ENCODE assay signal across 2 cellular contexts in genomic region chr10:70374775-70375614, GRCh38.
TF ChIP-seq lines count a peak whose summit lies in the region.

No MANE protein-coding gene starts in this region.

TF ChIP-seq in HepG2, 621 proteins besides CTCF, POLR2A, EP300 and RAD21:
- TF ChIP-seq ARNTL (CRISPR knock-in tag; IDR thresholded peaks at IDR 0.05) (no peak), ELF1 (CRISPR knock-in tag; IDR thresholded peaks at IDR 0.05) (no peak), FOSL2 (CRISPR knock-in tag; IDR thresholded peaks at IDR 0.05) (0 out of 2 replicates have a peak, but pooled peaks have one; percentile 11), ZNF580 (CRISPR knock-in tag; IDR thresholded peaks at IDR 0.05; ENCODE audit: borderline replicate concordance, low read depth) (no peak), TOE1 (CRISPR knock-in tag; IDR thresholded peaks at IDR 0.05) (no peak), ZNF782 (CRISPR knock-in tag; IDR thresholded peaks at IDR 0.05; ENCODE audit: borderline replicate concordance) (no peak), ZNF83 (CRISPR knock-in tag; IDR thresholded peaks at IDR 0.05; ENCODE audit: borderline replicate concordance) (no peak), KLF9 (CRISPR knock-in tag; IDR thresholded peaks at IDR 0.05; ENCODE audit: low read depth) (no peak), ZNF713 (CRISPR knock-in tag; IDR thresholded peaks at IDR 0.05) (no peak), ETV5 (CRISPR knock-in tag; IDR thresholded peaks at IDR 0.05; ENCODE audit: borderline replicate concordance) (peak; percentile 16; the same call in 1 of the 2 replicates), ZFP41 (CRISPR knock-in tag; IDR thresholded peaks at IDR 0.05; ENCODE audit: borderline replicate concordance) (no peak), TAF15 (IDR thresholded peaks at IDR 0.05; ENCODE audit: low read depth, low read length, poor library complexity, severe bottlenecking) (no peak), ZFP36 (IDR thresholded peaks at IDR 0.05; ENCODE audit: borderline replicate concordance, low read depth, low read length, partially characterized antibody) (peak; percentile 54), ZBTB7A (CRISPR knock-in tag; IDR thresholded peaks at IDR 0.05) (no peak), ZNF629 (CRISPR knock-in tag; conservative IDR thresholded peaks at IDR 0.05) (peak; percentile 77), RFX1 (IDR thresholded peaks at IDR 0.05) (no peak), ZMYM3 (CRISPR knock-in tag; IDR thresholded peaks at IDR 0.05) (no peak), ZNF234 (CRISPR knock-in tag; conservative IDR thresholded peaks at IDR 0.05) (no peak), FOXA1 (IDR thresholded peaks at IDR 0.05) (no peak), FOXA1 (CRISPR knock-in tag; IDR thresholded peaks at IDR 0.05) (peak; percentile 21; the same call in 1 of the 2 replicates), ZNF512B (CRISPR knock-in tag; IDR thresholded peaks at IDR 0.05; ENCODE audit: borderline replicate concordance) (no peak)
- TF ChIP-seq, protein P1, sequence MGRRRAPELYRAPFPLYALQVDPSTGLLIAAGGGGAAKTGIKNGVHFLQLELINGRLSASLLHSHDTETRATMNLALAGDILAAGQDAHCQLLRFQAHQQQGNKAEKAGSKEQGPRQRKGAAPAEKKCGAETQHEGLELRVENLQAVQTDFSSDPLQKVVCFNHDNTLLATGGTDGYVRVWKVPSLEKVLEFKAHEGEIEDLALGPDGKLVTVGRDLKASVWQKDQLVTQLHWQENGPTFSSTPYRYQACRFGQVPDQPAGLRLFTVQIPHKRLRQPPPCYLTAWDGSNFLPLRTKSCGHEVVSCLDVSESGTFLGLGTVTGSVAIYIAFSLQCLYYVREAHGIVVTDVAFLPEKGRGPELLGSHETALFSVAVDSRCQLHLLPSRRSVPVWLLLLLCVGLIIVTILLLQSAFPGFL (CRISPR knock-in tag; IDR thresholded peaks at IDR 0.05), result no peak

TF ChIP-seq in K562, 482 proteins besides CTCF, POLR2A, EP300 and RAD21:
- TF ChIP-seq CREM (IDR thresholded peaks at IDR 0.05; ENCODE audit: low read depth) (no peak), ZNF699 (CRISPR knock-in tag; IDR thresholded peaks at IDR 0.05; ENCODE audit: insufficient replicate concordance) (no peak), GABPB1 (CRISPR knock-in tag; IDR thresholded peaks at IDR 0.05) (no peak), SOX6 (IDR thresholded peaks at IDR 0.05) (no peak), ZFP36 (IDR thresholded peaks at IDR 0.05; ENCODE audit: low read depth, low read length, partially characterized antibody) (peak; percentile 80), KLF16 (IDR thresholded peaks at IDR 0.05) (no peak), NFATC3 (IDR thresholded peaks at IDR 0.05) (no peak), RBM25 (IDR thresholded peaks at IDR 0.05; ENCODE audit: low read depth, low read length, severe bottlenecking) (peak; percentile 62), KDM1A (IDR thresholded peaks at IDR 0.05) (0 out of 4 replicates have a peak, but pooled peaks of 1 of the 2 experiments have one; percentile 11), ADNP (tag; IDR thresholded peaks at IDR 0.05) (0 out of 2 replicates have a peak, but pooled peaks have one; percentile 30), L3MBTL2 (IDR thresholded peaks at IDR 0.05) (no peak), BCOR (IDR thresholded peaks at IDR 0.05) (peak; percentile 52; the same call in 1 of the 2 replicates), MCM2 (IDR thresholded peaks at IDR 0.05; ENCODE audit: low read depth) (no peak)
- TF ChIP-seq, protein P2, sequence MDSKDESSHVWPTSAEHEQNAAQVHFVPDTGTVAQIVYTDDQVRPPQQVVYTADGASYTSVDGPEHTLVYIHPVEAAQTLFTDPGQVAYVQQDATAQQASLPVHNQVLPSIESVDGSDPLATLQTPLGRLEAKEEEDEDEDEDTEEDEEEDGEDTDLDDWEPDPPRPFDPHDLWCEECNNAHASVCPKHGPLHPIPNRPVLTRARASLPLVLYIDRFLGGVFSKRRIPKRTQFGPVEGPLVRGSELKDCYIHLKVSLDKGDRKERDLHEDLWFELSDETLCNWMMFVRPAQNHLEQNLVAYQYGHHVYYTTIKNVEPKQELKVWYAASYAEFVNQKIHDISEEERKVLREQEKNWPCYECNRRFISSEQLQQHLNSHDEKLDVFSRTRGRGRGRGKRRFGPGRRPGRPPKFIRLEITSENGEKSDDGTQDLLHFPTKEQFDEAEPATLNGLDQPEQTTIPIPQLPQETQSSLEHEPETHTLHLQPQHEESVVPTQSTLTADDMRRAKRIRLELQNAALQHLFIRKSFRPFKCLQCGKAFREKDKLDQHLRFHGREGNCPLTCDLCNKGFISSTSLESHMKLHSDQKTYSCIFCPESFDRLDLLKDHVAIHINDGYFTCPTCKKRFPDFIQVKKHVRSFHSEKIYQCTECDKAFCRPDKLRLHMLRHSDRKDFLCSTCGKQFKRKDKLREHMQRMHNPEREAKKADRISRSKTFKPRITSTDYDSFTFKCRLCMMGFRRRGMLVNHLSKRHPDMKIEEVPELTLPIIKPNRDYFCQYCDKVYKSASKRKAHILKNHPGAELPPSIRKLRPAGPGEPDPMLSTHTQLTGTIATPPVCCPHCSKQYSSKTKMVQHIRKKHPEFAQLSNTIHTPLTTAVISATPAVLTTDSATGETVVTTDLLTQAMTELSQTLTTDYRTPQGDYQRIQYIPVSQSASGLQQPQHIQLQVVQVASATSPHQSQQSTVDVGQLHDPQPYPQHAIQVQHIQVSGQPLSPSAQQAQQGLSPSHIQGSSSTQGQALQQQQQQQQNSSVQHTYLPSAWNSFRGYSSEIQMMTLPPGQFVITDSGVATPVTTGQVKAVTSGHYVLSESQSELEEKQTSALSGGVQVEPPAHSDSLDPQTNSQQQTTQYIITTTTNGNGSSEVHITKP (IDR thresholded peaks at IDR 0.05; ENCODE audit: partially characterized antibody), result no peak
